Comparison of ENCODE assay signal across 27 cellular contexts in genomic region chr14:41668346-41668745, GRCh38.
DNase-seq lines count a peak whose midpoint lies in the region; ATAC-seq, FAIRE-seq and TF ChIP-seq lines count a peak whose summit lies in the region.
"Had no signal": no experiment of that assay in that cellular context is flagged by ENCODE, and none has a peak within 500 bp of the region (broad histone marks: within the 10 kb centered on the region; RNA-seq: fewer than 3 reads in every experiment).

No MANE protein-coding gene starts in this region.

- no peak for ATAC-seq in HG03520 (IDR thresholded peaks at IDR 0.05; ENCODE audit: unreplicated experiment)
- no peak for ATAC-seq in HG02870 (IDR thresholded peaks at IDR 0.05; ENCODE audit: unreplicated experiment)
- ATAC-seq: activated naive CD8-positive, alpha-beta T cell treated with anti-CD3 and anti-CD28 coated beads, Interleukin-2, amount 50 U/mL, for 24 hours; gastrocnemius medialis had no signal

- no peaks in the 10 kb centered on the region for H3K27me3 Mint-ChIP-seq in astrocyte (ENCODE audit: low read depth, unreplicated experiment)
- H3K27me3 Mint-ChIP-seq in activated naive CD4-positive, alpha-beta T cell treated with anti-CD3 and anti-CD28 coated beads, Interleukin-2, amount 10 ng/mL, durations not matched to agents 7 days and 5 days, result no peaks in the 10 kb centered on the region
- H3K27me3 Mint-ChIP-seq: activated naive CD8-positive, alpha-beta T cell treated with anti-CD3 and anti-CD28 coated beads, Interleukin-2, amount 50 U/mL, for 24 hours; CD4-positive, alpha-beta T cell; dendritic cell treated with granulocyte-macrophage colony-stimulating factor and Interleukin-4, amounts not matched to agents 40 ng/mL and 50 ng/mL, for 4 days had no signal

- H3K27ac Mint-ChIP-seq in astrocyte (ENCODE audit: unreplicated experiment), result no peak overlapping the region
- no peak overlapping the region for H3K27ac Mint-ChIP-seq in activated naive CD4-positive, alpha-beta T cell treated with anti-CD3 and anti-CD28 coated beads, Interleukin-2, amount 10 ng/mL, durations not matched to agents 7 days and 5 days
- H3K27ac Mint-ChIP-seq: activated naive CD8-positive, alpha-beta T cell treated with anti-CD3 and anti-CD28 coated beads, Interleukin-2, amount 50 U/mL, for 24 hours; activated T-helper 2 cell treated with anti-CD3 and anti-CD28 coated beads, Interferon-gamma antibody, Interleukin-2, Interleukin-4, amounts not matched to agents 10 μg/mL and 5 μg/mL and 100 μg/mL, durations not matched to agents 14 hours and 24 hours and 36 hours; CD4-positive, alpha-beta T cell; dendritic cell treated with granulocyte-macrophage colony-stimulating factor and Interleukin-4, amounts not matched to agents 40 ng/mL and 50 ng/mL, for 4 days had no signal

- H3K4me2 ChIP-seq in astrocyte (ENCODE audit: low read length), result no peak overlapping the region

- H3K36me3 ChIP-seq in astrocyte (ENCODE audit: insufficient read depth, low read length), result no peaks in the 10 kb centered on the region
- H3K36me3 ChIP-seq: breast epithelium, gastrocnemius medialis, spleen had no signal

- H3K9me3 Mint-ChIP-seq in astrocyte (ENCODE audit: unreplicated experiment), result no peaks in the 10 kb centered on the region
- H3K9me3 Mint-ChIP-seq in activated naive CD4-positive, alpha-beta T cell treated with anti-CD3 and anti-CD28 coated beads, Interleukin-2, amount 10 ng/mL, durations not matched to agents 7 days and 5 days, result no peaks in the 10 kb centered on the region
- H3K9me3 Mint-ChIP-seq: activated naive CD8-positive, alpha-beta T cell treated with anti-CD3 and anti-CD28 coated beads, Interleukin-2, amount 50 U/mL, for 24 hours; activated T-helper 2 cell treated with anti-CD3 and anti-CD28 coated beads, Interferon-gamma antibody, Interleukin-2, Interleukin-4, amounts not matched to agents 10 μg/mL and 5 μg/mL and 100 μg/mL, durations not matched to agents 14 hours and 24 hours and 36 hours; CD4-positive, alpha-beta T cell; dendritic cell treated with granulocyte-macrophage colony-stimulating factor and Interleukin-4, amounts not matched to agents 40 ng/mL and 50 ng/mL, for 4 days had no signal

- no peaks in the 10 kb centered on the region for H3K36me3 Mint-ChIP-seq in astrocyte (ENCODE audit: low read depth, unreplicated experiment)
- no peaks in the 10 kb centered on the region for H3K36me3 Mint-ChIP-seq in activated naive CD4-positive, alpha-beta T cell treated with anti-CD3 and anti-CD28 coated beads, Interleukin-2, amount 10 ng/mL, durations not matched to agents 7 days and 5 days

- H3K27me3 ChIP-seq in astrocyte (ENCODE audit: insufficient read depth, low read length), result no peaks in the 10 kb centered on the region
- H3K27me3 ChIP-seq: breast epithelium, gastrocnemius medialis, spleen had no signal

- no peaks in the 10 kb centered on the region for H3K9me3 ChIP-seq in astrocyte (ENCODE audit: insufficient read depth, low read depth, low read length)
- H3K9me3 ChIP-seq: breast epithelium, gastrocnemius medialis, spleen had no signal

- no peaks in the 10 kb centered on the region for H3K4me1 ChIP-seq in astrocyte (ENCODE audit: insufficient read depth, low read length)
- H3K4me1 ChIP-seq: breast epithelium, gastrocnemius medialis, spleen had no signal

- peaks cover 3% of the 10 kb centered on the region for H3K4me1 Mint-ChIP-seq in astrocyte (ENCODE audit: low read depth, unreplicated experiment)
- no peaks in the 10 kb centered on the region for H3K4me1 Mint-ChIP-seq in activated naive CD4-positive, alpha-beta T cell treated with anti-CD3 and anti-CD28 coated beads, Interleukin-2, amount 10 ng/mL, durations not matched to agents 7 days and 5 days
- H3K4me1 Mint-ChIP-seq: activated naive CD8-positive, alpha-beta T cell treated with anti-CD3 and anti-CD28 coated beads, Interleukin-2, amount 50 U/mL, for 24 hours had no signal

- H3K4me3 Mint-ChIP-seq in astrocyte (ENCODE audit: unreplicated experiment), result no peak overlapping the region
- no peak overlapping the region for H3K4me3 Mint-ChIP-seq in activated naive CD4-positive, alpha-beta T cell treated with anti-CD3 and anti-CD28 coated beads, Interleukin-2, amount 10 ng/mL, durations not matched to agents 7 days and 5 days
- H3K4me3 Mint-ChIP-seq: activated naive CD8-positive, alpha-beta T cell treated with anti-CD3 and anti-CD28 coated beads, Interleukin-2, amount 50 U/mL, for 24 hours; CD4-positive, alpha-beta T cell; dendritic cell treated with granulocyte-macrophage colony-stimulating factor and Interleukin-4, amounts not matched to agents 40 ng/mL and 50 ng/mL, for 4 days had no signal

- H3K79me2 ChIP-seq in astrocyte (ENCODE audit: insufficient read depth, low read length), result no peaks in the 10 kb centered on the region

- H3K4me3 ChIP-seq in AG10803 (ENCODE audit: low read length) (no peak overlapping the region), astrocyte (ENCODE audit: insufficient read depth, low read depth, low read length) (no peak overlapping the region), fibroblast of villous mesenchyme (ENCODE audit: low read depth, low read length) (no peak overlapping the region)
- H3K4me3 ChIP-seq: breast epithelium, gastrocnemius medialis, spleen had no signal

- CTCF ChIA-PET in activated naive CD4-positive, alpha-beta T cell treated with anti-CD3 and anti-CD28 coated beads, Interleukin-2, amount 10 ng/mL, durations not matched to agents 7 days and 5 days (lab: Charles Lee), result no interaction called here

- no peak overlapping the region for H3K9ac ChIP-seq in astrocyte (ENCODE audit: low read length)

- FAIRE-seq in astrocyte (lab: Jason Lieb, UNC) (no peak), frontal cortex (lab: Jason Lieb, UNC) (no peak)
- FAIRE-seq: GM18507, H54, kidney had no signal

- H3K27ac ChIP-seq in astrocyte (ENCODE audit: low read depth, low read length), result no peak overlapping the region
- H3K27ac ChIP-seq: breast epithelium, gastrocnemius medialis, spleen had no signal

- no peaks in the 10 kb centered on the region for H4K20me1 ChIP-seq in astrocyte (ENCODE audit: insufficient read depth, low read length)

- TF ChIP-seq CTCF in AG10803 (conservative IDR thresholded peaks at IDR 0.05; ENCODE audit: low read length) (no peak), astrocyte (IDR thresholded peaks at IDR 0.05; ENCODE audit: insufficient read depth, low read depth, low read length) (no peak), fibroblast of villous mesenchyme (IDR thresholded peaks at IDR 0.05; ENCODE audit: insufficient read depth, low read depth, low read length) (no peak)

- peak; percentile 7 for DNase-seq in AG10803 (ENCODE audit: low read depth)
- peak; percentile 91 for DNase-seq in NCI-H1694 treated with DMSO at 0.1 percent for 48 hours (lab: John Stamatoyannopoulos, UW)
- DNase-seq in astrocyte (ENCODE audit: low read depth), result peak; percentile 21
- DNase-seq in fibroblast of villous mesenchyme (ENCODE audit: low read depth), result peak; percentile 2
- DNase-seq in activated naive CD4-positive, alpha-beta T cell treated with anti-CD3 and anti-CD28 coated beads, Interleukin-2, amount 10 ng/mL, durations not matched to agents 7 days and 5 days, result no peak
- DNase-seq in frontal cortex (ENCODE audit: low spot score in 2 of 2), result no peak
- DNase-seq: activated CD4-positive, alpha-beta T cell treated with anti-CD3 and anti-CD28 coated beads, Interleukin-2, amount 50 U/mL, for 1 hour; activated naive CD8-positive, alpha-beta T cell treated with anti-CD3 and anti-CD28 coated beads, Interleukin-2, amount 50 U/mL, for 24 hours; CD4-positive, alpha-beta T cell; gastrocnemius medialis; GDM1; Karpas-422; kidney; MV-4-11; NCI-H2029 treated with DMSO at 0.1 percent for 48 hours; NCI-H510A; spleen; stimulated activated CD4-positive, alpha-beta T cell treated with anti-CD3 and anti-CD28 coated beads, Interleukin-4, amount 100 ng/mL, for 24 hours; stimulated activated naive CD4-positive, alpha-beta T cell treated with Interleukin-2 at 50 U/mL for 16 hours; T-helper 9 cell had no signal

- H2AFZ ChIP-seq in astrocyte (ENCODE audit: low read depth, low read length), result no peak overlapping the region

Comparison
In these comparisons a context has a peak if more than half of its experiments do, and no peak if none do; other contexts are left out.
1. DNase-seq: peak in AG10803 (single experiment), NCI-H1694 treated with DMSO at 0.1 percent for 48 hours (single experiment), astrocyte (single experiment) and fibroblast of villous mesenchyme (single experiment); none in activated naive CD4-positive, alpha-beta T cell treated with anti-CD3 and anti-CD28 coated beads, Interleukin-2, amount 10 ng/mL, durations not matched to agents 7 days and 5 days (single experiment) and frontal cortex (0 of 2).